ENCODE assay signal across 1 cellular context in the genomic region with DNA sequence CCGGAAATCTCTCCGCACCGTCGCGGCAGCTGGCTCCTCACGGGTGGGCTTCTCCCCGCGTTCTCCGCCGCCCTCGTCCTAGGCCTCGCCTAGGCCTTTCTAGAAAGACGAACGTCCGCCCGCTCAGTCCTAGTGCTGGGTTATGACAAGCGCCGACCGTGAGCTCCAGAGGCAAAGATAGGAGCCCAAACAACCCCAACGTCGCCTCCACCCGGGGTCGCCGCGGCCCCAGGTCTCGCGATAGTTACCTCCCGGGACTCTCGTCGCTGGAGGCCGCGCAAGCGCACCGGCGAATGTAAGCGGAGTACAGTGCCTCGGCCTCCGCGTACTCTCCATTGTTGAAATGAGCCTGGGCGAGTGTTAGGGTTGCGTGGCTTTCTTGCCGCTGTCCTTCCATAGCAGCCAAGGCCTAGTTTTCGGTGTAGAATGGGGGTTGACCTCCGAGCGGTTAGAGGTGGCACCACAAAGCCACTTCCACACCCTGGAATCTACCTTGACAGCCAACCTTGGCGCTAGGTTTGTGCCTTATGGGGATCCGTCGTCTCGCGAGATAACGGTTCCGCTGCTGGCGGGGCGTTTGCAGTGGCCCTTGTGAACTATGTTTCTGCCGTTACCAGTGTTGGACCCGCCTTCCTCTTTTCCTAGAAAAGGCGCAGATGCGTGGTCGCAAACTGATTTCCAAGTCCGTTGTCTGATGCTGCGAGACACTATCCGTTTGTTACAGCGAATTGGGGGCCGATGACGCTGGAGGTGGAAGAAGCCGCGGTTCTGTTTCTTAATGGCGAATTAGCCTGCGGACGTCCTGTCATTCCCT.
TF ChIP-seq lines count a peak whose summit lies in the region.

A gene (minus strand): TSS at position 526 of the 814 bp plus-strand sequence. CDS start 129 bp downstream, at position 397.

TF ChIP-seq in HepG2, 621 proteins besides CTCF, POLR2A, EP300 and RAD21 (continued from another document and continues in another):
- TF ChIP-seq, protein P1, sequence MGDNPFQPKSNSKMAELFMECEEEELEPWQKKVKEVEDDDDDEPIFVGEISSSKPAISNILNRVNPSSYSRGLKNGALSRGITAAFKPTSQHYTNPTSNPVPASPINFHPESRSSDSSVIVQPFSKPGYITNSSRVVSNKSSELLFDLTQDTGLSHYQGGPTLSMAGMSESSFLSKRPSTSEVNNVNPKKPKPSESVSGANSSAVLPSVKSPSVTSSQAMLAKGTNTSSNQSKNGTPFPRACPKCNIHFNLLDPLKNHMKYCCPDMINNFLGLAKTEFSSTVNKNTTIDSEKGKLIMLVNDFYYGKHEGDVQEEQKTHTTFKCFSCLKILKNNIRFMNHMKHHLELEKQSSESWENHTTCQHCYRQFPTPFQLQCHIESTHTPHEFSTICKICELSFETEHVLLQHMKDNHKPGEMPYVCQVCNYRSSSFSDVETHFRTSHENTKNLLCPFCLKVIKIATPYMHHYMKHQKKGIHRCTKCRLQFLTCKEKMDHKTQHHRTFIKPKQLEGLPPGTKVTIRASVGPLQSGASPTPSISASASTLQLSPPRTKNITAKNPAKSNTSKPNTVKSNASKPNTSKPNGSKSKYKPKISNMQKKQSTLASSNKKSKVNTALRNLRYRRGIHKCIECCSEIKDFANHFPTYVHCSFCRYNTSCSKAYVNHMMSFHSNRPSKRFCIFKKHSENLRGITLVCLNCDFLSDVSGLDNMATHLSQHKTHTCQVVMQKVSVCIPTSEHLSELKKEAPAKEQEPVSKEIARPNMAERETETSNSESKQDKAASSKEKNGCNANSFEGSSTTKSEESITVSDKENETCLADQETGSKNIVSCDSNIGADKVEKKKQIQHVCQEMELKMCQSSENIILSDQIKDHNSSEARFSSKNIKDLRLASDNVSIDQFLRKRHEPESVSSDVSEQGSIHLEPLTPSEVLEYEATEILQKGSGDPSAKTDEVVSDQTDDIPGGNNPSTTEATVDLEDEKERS (CRISPR knock-in tag; IDR thresholded peaks at IDR 0.05), result peak; percentile 97
- TF ChIP-seq ESRRA (CRISPR knock-in tag; IDR thresholded peaks at IDR 0.05; ENCODE audit: low read depth) (peak; percentile 24), ZNF674 (CRISPR knock-in tag; IDR thresholded peaks at IDR 0.05; ENCODE audit: low read depth) (peak; percentile 25; the same call in 1 of the 2 replicates), FIP1L1 (IDR thresholded peaks at IDR 0.05; ENCODE audit: borderline replicate concordance, insufficient read depth, low read depth, low read length) (peak; percentile 26; the same call in 1 of the 2 replicates), RFX3 (CRISPR knock-in tag; IDR thresholded peaks at IDR 0.05) (peak; percentile 43; the same call in 1 of the 2 replicates), RFX5 (IDR thresholded peaks at IDR 0.05; ENCODE audit: low read depth, low read length) (no peak), ZNF274 (CRISPR knock-in tag; IDR thresholded peaks at IDR 0.05) (peak; percentile 91), ZNF543 (CRISPR knock-in tag; IDR thresholded peaks at IDR 0.05) (peak; percentile 97), MIER2 (CRISPR knock-in tag; IDR thresholded peaks at IDR 0.05) (peak; percentile 85), EZH2 (conservative IDR thresholded peaks at IDR 0.05; ENCODE audit: low read depth, low read length) (no peak), ZNF768 (CRISPR knock-in tag; IDR thresholded peaks at IDR 0.05) (peak; percentile 54), ZNF101 (CRISPR knock-in tag; IDR thresholded peaks at IDR 0.05; ENCODE audit: borderline replicate concordance, low read depth) (0 out of 2 replicates have a peak, but pooled peaks have one; percentile 5), ISL2 (CRISPR knock-in tag; IDR thresholded peaks at IDR 0.05) (no peak; the same call in none of the 2 replicates)
- TF ChIP-seq, protein P2, sequence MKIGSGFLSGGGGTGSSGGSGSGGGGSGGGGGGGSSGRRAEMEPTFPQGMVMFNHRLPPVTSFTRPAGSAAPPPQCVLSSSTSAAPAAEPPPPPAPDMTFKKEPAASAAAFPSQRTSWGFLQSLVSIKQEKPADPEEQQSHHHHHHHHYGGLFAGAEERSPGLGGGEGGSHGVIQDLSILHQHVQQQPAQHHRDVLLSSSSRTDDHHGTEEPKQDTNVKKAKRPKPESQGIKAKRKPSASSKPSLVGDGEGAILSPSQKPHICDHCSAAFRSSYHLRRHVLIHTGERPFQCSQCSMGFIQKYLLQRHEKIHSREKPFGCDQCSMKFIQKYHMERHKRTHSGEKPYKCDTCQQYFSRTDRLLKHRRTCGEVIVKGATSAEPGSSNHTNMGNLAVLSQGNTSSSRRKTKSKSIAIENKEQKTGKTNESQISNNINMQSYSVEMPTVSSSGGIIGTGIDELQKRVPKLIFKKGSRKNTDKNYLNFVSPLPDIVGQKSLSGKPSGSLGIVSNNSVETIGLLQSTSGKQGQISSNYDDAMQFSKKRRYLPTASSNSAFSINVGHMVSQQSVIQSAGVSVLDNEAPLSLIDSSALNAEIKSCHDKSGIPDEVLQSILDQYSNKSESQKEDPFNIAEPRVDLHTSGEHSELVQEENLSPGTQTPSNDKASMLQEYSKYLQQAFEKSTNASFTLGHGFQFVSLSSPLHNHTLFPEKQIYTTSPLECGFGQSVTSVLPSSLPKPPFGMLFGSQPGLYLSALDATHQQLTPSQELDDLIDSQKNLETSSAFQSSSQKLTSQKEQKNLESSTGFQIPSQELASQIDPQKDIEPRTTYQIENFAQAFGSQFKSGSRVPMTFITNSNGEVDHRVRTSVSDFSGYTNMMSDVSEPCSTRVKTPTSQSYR (CRISPR knock-in tag; IDR thresholded peaks at IDR 0.05; ENCODE audit: borderline replicate concordance), result peak; percentile 47; the same call in 1 of the 2 replicates
- TF ChIP-seq, protein P3, sequence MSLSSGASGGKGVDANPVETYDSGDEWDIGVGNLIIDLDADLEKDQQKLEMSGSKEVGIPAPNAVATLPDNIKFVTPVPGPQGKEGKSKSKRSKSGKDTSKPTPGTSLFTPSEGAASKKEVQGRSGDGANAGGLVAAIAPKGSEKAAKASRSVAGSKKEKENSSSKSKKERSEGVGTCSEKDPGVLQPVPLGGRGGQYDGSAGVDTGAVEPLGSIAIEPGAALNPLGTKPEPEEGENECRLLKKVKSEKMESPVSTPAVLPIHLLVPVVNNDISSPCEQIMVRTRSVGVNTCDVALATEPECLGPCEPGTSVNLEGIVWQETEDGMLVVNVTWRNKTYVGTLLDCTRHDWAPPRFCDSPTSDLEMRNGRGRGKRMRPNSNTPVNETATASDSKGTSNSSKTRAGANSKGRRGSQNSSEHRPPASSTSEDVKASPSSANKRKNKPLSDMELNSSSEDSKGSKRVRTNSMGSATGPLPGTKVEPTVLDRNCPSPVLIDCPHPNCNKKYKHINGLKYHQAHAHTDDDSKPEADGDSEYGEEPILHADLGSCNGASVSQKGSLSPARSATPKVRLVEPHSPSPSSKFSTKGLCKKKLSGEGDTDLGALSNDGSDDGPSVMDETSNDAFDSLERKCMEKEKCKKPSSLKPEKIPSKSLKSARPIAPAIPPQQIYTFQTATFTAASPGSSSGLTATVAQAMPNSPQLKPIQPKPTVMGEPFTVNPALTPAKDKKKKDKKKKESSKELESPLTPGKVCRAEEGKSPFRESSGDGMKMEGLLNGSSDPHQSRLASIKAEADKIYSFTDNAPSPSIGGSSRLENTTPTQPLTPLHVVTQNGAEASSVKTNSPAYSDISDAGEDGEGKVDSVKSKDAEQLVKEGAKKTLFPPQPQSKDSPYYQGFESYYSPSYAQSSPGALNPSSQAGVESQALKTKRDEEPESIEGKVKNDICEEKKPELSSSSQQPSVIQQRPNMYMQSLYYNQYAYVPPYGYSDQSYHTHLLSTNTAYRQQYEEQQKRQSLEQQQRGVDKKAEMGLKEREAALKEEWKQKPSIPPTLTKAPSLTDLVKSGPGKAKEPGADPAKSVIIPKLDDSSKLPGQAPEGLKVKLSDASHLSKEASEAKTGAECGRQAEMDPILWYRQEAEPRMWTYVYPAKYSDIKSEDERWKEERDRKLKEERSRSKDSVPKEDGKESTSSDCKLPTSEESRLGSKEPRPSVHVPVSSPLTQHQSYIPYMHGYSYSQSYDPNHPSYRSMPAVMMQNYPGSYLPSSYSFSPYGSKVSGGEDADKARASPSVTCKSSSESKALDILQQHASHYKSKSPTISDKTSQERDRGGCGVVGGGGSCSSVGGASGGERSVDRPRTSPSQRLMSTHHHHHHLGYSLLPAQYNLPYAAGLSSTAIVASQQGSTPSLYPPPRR (CRISPR knock-in tag; IDR thresholded peaks at IDR 0.05; ENCODE audit: borderline replicate concordance), result no peak; the same call in 1 of the 2 replicates
- TF ChIP-seq, protein P4, sequence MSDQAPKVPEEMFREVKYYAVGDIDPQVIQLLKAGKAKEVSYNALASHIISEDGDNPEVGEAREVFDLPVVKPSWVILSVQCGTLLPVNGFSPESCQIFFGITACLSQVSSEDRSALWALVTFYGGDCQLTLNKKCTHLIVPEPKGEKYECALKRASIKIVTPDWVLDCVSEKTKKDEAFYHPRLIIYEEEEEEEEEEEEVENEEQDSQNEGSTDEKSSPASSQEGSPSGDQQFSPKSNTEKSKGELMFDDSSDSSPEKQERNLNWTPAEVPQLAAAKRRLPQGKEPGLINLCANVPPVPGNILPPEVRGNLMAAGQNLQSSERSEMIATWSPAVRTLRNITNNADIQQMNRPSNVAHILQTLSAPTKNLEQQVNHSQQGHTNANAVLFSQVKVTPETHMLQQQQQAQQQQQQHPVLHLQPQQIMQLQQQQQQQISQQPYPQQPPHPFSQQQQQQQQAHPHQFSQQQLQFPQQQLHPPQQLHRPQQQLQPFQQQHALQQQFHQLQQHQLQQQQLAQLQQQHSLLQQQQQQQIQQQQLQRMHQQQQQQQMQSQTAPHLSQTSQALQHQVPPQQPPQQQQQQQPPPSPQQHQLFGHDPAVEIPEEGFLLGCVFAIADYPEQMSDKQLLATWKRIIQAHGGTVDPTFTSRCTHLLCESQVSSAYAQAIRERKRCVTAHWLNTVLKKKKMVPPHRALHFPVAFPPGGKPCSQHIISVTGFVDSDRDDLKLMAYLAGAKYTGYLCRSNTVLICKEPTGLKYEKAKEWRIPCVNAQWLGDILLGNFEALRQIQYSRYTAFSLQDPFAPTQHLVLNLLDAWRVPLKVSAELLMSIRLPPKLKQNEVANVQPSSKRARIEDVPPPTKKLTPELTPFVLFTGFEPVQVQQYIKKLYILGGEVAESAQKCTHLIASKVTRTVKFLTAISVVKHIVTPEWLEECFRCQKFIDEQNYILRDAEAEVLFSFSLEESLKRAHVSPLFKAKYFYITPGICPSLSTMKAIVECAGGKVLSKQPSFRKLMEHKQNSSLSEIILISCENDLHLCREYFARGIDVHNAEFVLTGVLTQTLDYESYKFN (CRISPR knock-in tag; conservative IDR thresholded peaks at IDR 0.05), result peak; percentile 67
- TF ChIP-seq, protein P5, sequence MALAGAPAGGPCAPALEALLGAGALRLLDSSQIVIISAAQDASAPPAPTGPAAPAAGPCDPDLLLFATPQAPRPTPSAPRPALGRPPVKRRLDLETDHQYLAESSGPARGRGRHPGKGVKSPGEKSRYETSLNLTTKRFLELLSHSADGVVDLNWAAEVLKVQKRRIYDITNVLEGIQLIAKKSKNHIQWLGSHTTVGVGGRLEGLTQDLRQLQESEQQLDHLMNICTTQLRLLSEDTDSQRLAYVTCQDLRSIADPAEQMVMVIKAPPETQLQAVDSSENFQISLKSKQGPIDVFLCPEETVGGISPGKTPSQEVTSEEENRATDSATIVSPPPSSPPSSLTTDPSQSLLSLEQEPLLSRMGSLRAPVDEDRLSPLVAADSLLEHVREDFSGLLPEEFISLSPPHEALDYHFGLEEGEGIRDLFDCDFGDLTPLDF (CRISPR knock-in tag; IDR thresholded peaks at IDR 0.05), result peak; percentile 94
- TF ChIP-seq, protein P6, sequence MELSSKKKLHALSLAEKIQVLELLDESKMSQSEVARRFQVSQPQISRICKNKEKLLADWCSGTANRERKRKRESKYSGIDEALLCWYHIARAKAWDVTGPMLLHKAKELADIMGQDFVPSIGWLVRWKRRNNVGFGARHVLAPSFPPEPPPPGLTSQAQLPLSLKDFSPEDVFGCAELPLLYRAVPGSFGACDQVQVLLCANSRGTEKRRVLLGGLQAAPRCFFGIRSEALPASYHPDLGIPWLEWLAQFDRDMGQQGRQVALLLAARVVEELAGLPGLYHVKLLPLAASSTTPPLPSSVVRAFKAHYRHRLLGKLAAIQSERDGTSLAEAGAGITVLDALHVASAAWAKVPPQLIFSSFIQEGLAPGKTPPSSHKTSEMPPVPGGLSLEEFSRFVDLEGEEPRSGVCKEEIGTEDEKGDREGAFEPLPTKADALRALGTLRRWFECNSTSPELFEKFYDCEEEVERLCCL (CRISPR knock-in tag; IDR thresholded peaks at IDR 0.05; ENCODE audit: borderline replicate concordance), result peak; percentile 92; the same call in 1 of the 2 replicates
- TF ChIP-seq, protein P7, sequence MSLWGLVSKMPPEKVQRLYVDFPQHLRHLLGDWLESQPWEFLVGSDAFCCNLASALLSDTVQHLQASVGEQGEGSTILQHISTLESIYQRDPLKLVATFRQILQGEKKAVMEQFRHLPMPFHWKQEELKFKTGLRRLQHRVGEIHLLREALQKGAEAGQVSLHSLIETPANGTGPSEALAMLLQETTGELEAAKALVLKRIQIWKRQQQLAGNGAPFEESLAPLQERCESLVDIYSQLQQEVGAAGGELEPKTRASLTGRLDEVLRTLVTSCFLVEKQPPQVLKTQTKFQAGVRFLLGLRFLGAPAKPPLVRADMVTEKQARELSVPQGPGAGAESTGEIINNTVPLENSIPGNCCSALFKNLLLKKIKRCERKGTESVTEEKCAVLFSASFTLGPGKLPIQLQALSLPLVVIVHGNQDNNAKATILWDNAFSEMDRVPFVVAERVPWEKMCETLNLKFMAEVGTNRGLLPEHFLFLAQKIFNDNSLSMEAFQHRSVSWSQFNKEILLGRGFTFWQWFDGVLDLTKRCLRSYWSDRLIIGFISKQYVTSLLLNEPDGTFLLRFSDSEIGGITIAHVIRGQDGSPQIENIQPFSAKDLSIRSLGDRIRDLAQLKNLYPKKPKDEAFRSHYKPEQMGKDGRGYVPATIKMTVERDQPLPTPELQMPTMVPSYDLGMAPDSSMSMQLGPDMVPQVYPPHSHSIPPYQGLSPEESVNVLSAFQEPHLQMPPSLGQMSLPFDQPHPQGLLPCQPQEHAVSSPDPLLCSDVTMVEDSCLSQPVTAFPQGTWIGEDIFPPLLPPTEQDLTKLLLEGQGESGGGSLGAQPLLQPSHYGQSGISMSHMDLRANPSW (CRISPR knock-in tag; IDR thresholded peaks at IDR 0.05; ENCODE audit: borderline replicate concordance), result peak; percentile 94; the same call in 1 of the 2 replicates
- TF ChIP-seq, protein P8, sequence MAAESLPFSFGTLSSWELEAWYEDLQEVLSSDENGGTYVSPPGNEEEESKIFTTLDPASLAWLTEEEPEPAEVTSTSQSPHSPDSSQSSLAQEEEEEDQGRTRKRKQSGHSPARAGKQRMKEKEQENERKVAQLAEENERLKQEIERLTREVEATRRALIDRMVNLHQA (CRISPR knock-in tag; IDR thresholded peaks at IDR 0.05), result 0 out of 2 replicates have a peak, but pooled peaks have one; percentile 51
- TF ChIP-seq, protein P9, sequence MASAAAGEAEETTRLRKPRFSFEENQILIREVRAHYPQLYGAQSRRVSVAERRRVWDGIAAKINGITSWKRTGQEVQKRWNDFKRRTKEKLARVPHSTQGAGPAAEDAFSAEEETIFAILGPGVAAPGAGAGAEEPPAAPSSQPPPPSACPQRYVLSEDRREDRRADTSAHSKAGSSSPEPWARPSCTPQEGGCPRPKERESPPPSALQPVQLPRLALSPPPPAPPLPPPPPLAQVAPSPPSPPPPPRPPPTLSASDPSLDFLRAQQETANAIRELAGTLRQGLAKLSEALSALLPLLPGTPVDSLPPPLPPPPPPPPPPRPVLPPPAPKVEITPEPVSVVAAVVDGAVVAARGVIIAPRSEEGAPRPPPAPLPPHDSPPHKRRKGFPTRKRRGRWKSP (CRISPR knock-in tag; IDR thresholded peaks at IDR 0.05), result peak; percentile 96
- TF ChIP-seq, protein P10, sequence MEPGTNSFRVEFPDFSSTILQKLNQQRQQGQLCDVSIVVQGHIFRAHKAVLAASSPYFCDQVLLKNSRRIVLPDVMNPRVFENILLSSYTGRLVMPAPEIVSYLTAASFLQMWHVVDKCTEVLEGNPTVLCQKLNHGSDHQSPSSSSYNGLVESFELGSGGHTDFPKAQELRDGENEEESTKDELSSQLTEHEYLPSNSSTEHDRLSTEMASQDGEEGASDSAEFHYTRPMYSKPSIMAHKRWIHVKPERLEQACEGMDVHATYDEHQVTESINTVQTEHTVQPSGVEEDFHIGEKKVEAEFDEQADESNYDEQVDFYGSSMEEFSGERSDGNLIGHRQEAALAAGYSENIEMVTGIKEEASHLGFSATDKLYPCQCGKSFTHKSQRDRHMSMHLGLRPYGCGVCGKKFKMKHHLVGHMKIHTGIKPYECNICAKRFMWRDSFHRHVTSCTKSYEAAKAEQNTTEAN (CRISPR knock-in tag; conservative IDR thresholded peaks at IDR 0.05), result no peak; the same call in 1 of the 2 replicates
